Comparison of ENCODE assay signal across 1 cellular context in genomic region chr11:95092549-95093324, GRCh38.
TF ChIP-seq lines count a peak whose summit lies in the region.

No MANE protein-coding gene starts in this region.

TF ChIP-seq in HepG2, 621 proteins besides CTCF, POLR2A, EP300 and RAD21 (continues in another document):
- TF ChIP-seq HMG20A (CRISPR knock-in tag; IDR thresholded peaks at IDR 0.05; ENCODE audit: borderline replicate concordance) (peak; percentile 41; the same call in 1 of the 2 replicates), HMGXB3 (CRISPR knock-in tag; IDR thresholded peaks at IDR 0.05; ENCODE audit: borderline replicate concordance) (0 out of 2 replicates have a peak, but pooled peaks have one; percentile 24), FOSL1 (CRISPR knock-in tag; IDR thresholded peaks at IDR 0.05; ENCODE audit: borderline replicate concordance) (0 out of 2 replicates have a peak, but pooled peaks have one; percentile 15), ZNF512B (CRISPR knock-in tag; IDR thresholded peaks at IDR 0.05; ENCODE audit: borderline replicate concordance) (no peak), FOSL2 (CRISPR knock-in tag; IDR thresholded peaks at IDR 0.05) (peak; percentile 88), IKZF5 (CRISPR knock-in tag; IDR thresholded peaks at IDR 0.05) (0 out of 2 replicates have a peak, but pooled peaks have one; percentile 32), ZNF792 (CRISPR knock-in tag; IDR thresholded peaks at IDR 0.05) (peak; percentile 48; the same call in 1 of the 2 replicates), BRF2 (CRISPR knock-in tag; IDR thresholded peaks at IDR 0.05) (no peak), ZNF672 (CRISPR knock-in tag; IDR thresholded peaks at IDR 0.05) (no peak), SNAI1 (CRISPR knock-in tag; IDR thresholded peaks at IDR 0.05; ENCODE audit: borderline replicate concordance) (no peak), ZNF781 (CRISPR knock-in tag; IDR thresholded peaks at IDR 0.05; ENCODE audit: borderline replicate concordance, not compliant biosample characterization) (no peak), XRCC5 (optimal IDR thresholded peaks at IDR 0.05; ENCODE audit: low read length) (peak; percentile 61), ELF3 (CRISPR knock-in tag; IDR thresholded peaks at IDR 0.05) (0 out of 2 replicates have a peak, but pooled peaks have one; percentile 30), MXI1 (IDR thresholded peaks at IDR 0.05; ENCODE audit: borderline replicate concordance, low read depth, low read length) (0 out of 3 replicates have a peak, but pooled peaks have one; percentile 33), WIZ (CRISPR knock-in tag; IDR thresholded peaks at IDR 0.05) (no peak), ZNF234 (CRISPR knock-in tag; conservative IDR thresholded peaks at IDR 0.05) (no peak), ZBED4 (CRISPR knock-in tag; IDR thresholded peaks at IDR 0.05; ENCODE audit: borderline replicate concordance) (no peak), RXRB (CRISPR knock-in tag; IDR thresholded peaks at IDR 0.05; ENCODE audit: borderline replicate concordance) (0 out of 2 replicates have a peak, but pooled peaks have one; percentile 30), ZNF331 (CRISPR knock-in tag; IDR thresholded peaks at IDR 0.05) (peak; percentile 37; the same call in 1 of the 2 replicates), DR1 (CRISPR knock-in tag; IDR thresholded peaks at IDR 0.05) (no peak), HDAC2 (CRISPR knock-in tag; IDR thresholded peaks at IDR 0.05) (peak; percentile 40; the same call in 1 of the 2 replicates), IRF2 (CRISPR knock-in tag; IDR thresholded peaks at IDR 0.05) (0 out of 2 replicates have a peak, but pooled peaks have one; percentile 38), STAT6 (CRISPR knock-in tag; IDR thresholded peaks at IDR 0.05; ENCODE audit: borderline replicate concordance) (no peak), NR2F1 (CRISPR knock-in tag; IDR thresholded peaks at IDR 0.05) (0 out of 4 replicates have a peak, but pooled peaks of 1 of the 2 experiments have one; percentile 51), ZNF101 (CRISPR knock-in tag; IDR thresholded peaks at IDR 0.05; ENCODE audit: borderline replicate concordance, low read depth) (no peak), GPN1 (CRISPR knock-in tag; IDR thresholded peaks at IDR 0.05; ENCODE audit: borderline replicate concordance) (no peak), PLRG1 (conservative IDR thresholded peaks at IDR 0.05) (no peak), ZKSCAN1 (IDR thresholded peaks at IDR 0.05; ENCODE audit: low read length) (no peak), CENPT (CRISPR knock-in tag; IDR thresholded peaks at IDR 0.05; ENCODE audit: low read depth) (no peak), ZNF687 (CRISPR knock-in tag; IDR thresholded peaks at IDR 0.05) (peak; percentile 21; the same call in 1 of the 2 replicates), ZSCAN21 (CRISPR knock-in tag; IDR thresholded peaks at IDR 0.05; ENCODE audit: borderline replicate concordance) (0 out of 2 replicates have a peak, but pooled peaks have one; percentile 35), GATAD2A (CRISPR knock-in tag; IDR thresholded peaks at IDR 0.05) (peak; percentile 63), SMC3 (IDR thresholded peaks at IDR 0.05; ENCODE audit: low read length) (peak; percentile 34; the same call in 1 of the 2 replicates), ZNF274 (CRISPR knock-in tag; IDR thresholded peaks at IDR 0.05) (0 out of 2 replicates have a peak, but pooled peaks have one; percentile 12), SMAD9 (CRISPR knock-in tag; IDR thresholded peaks at IDR 0.05) (no peak), NFYC (CRISPR knock-in tag; IDR thresholded peaks at IDR 0.05) (no peak), MIER3 (CRISPR knock-in tag; IDR thresholded peaks at IDR 0.05; ENCODE audit: borderline replicate concordance) (0 out of 2 replicates have a peak, but pooled peaks have one; percentile 28), JARID2 (CRISPR knock-in tag; IDR thresholded peaks at IDR 0.05; ENCODE audit: insufficient replicate concordance) (no peak), MAFK (conservative IDR thresholded peaks at IDR 0.05 in 1 of 2, IDR thresholded peaks at IDR 0.05 in 1 of 2; ENCODE audit: low read length in 2 of 2) (peak; percentile 51 to 60; a peak in 3 of 4 replicates), ZSCAN9 (CRISPR knock-in tag; IDR thresholded peaks at IDR 0.05; ENCODE audit: borderline replicate concordance) (0 out of 2 replicates have a peak, but pooled peaks have one; percentile 28), ZFYVE20 (CRISPR knock-in tag; IDR thresholded peaks at IDR 0.05; ENCODE audit: borderline replicate concordance, low read depth) (no peak)
